7 cellular contexts compared by ENCODE assay signal in genomic region chr10:80356563-80356999, GRCh38. TPM values are rescaled to one million over a fixed set of nuclear protein-coding genes. Genes with fewer than 3 reads are reported as not detected.
DNase-seq lines count a peak whose midpoint lies in the region; ATAC-seq and TF ChIP-seq lines count a peak whose summit lies in the region.

TSS of gene DYDC1 (minus strand) at chr10:80356755. CDS start at chr10:80352601, 4,154 bp downstream.
TSS of gene DYDC2 (plus strand) at chr10:80356781. CDS start at chr10:80362444, 5,663 bp downstream.

- H3K79me2 ChIP-seq in OCI-LY7 (ENCODE audit: insufficient read depth, low read depth, low read length), result no peaks in the 10 kb centered on the region

- H3K4me3 ChIP-seq in HUES6 (ENCODE audit: low read depth, low read length) (peak within 1 kb of the TSS; percentile 58), WERI-Rb-1 (ENCODE audit: low read depth, low read length) (peak within 1 kb of the TSS; percentile 56), ectodermal cell (ENCODE audit: insufficient read depth, low read depth, low read length) (peak within 1 kb of the TSS; percentile 50), mucosa of descending colon (no peak within 1 kb of the TSS), OCI-LY7 (ENCODE audit: low read depth, low read length, poor library complexity, severe bottlenecking) (no peak within 1 kb of the TSS)

- TF ChIP-seq CTCF in WERI-Rb-1 (IDR thresholded peaks at IDR 0.05; ENCODE audit: low read depth, low read length) (no peak), mucosa of descending colon (IDR thresholded peaks at IDR 0.05) (no peak), OCI-LY7 (conservative IDR thresholded peaks at IDR 0.05; ENCODE audit: low read length) (no peak)

- H2AFZ ChIP-seq in OCI-LY7 (ENCODE audit: low read length), result no peak within 1 kb of the TSS

- DNase-seq in WERI-Rb-1, result peak; percentile 82
- DNase-seq in mucosa of descending colon, result peak; percentile 31 to 62 (median 59)
- peak; percentile 52 to 60 for DNase-seq in stimulated activated naive CD8-positive, alpha-beta T cell treated with anti-CD3 and anti-CD28 coated beads, Interleukin-15, amount 100 ng/mL, for 72 hours
- no peak for DNase-seq in OCI-LY7 (ENCODE audit: low spot score)

- peak within 1 kb of the TSS in 1 of 2 donors; percentile 19 for H3K27ac Mint-ChIP-seq in stimulated activated naive CD8-positive, alpha-beta T cell treated with anti-CD3 and anti-CD28 coated beads, Interleukin-15, amount 100 ng/mL, for 72 hours

- POLR2A ChIA-PET in OCI-LY7 (lab: Charles Lee), result no interaction called here

- BruUV-seq in OCI-LY7 (replicated peaks; lab: Mats Ljungman, UMichigan), result no TSS peak

- ATAC-seq in GM19043 (IDR thresholded peaks at IDR 0.05; ENCODE audit: low read depth, unreplicated experiment), result peak; percentile 58
- ATAC-seq in mucosa of descending colon, result peak; percentile 79
- ATAC-seq in stimulated activated naive CD8-positive, alpha-beta T cell treated with anti-CD3 and anti-CD28 coated beads, Interleukin-15, amount 100 ng/mL, for 72 hours, result peak; percentile 90

- H3K36me3 ChIP-seq in HUES6 (ENCODE audit: control insufficient read depth, insufficient read depth, low read length) (no peaks in the 10 kb centered on the region), WERI-Rb-1 (no peaks in the 10 kb centered on the region), ectodermal cell (ENCODE audit: control insufficient read depth, insufficient read depth, low read length) (no peaks in the 10 kb centered on the region), mucosa of descending colon (ENCODE audit: low read depth) (no peaks in the 10 kb centered on the region), OCI-LY7 (ENCODE audit: insufficient read depth, low read length) (no peaks in the 10 kb centered on the region)

- 1 to 2% methylated on average over 45 of the region's 45 CpGs for WGBS in ectodermal cell, 2 experiments

- H3K27ac ChIP-seq in HUES6 (ENCODE audit: low read depth, low read length) (no peak within 1 kb of the TSS), WERI-Rb-1 (peak within 1 kb of the TSS; percentile 33; the same call in 1 of the 2 replicates), ectodermal cell (ENCODE audit: insufficient read depth, low read depth, low read length, poor library complexity, severe bottlenecking) (no peak within 1 kb of the TSS), OCI-LY7 (ENCODE audit: low read depth, low read length, poor library complexity, severe bottlenecking) (no peak within 1 kb of the TSS)

- peaks cover 48% of the 10 kb centered on the region for H3K27me3 Mint-ChIP-seq in stimulated activated naive CD8-positive, alpha-beta T cell treated with anti-CD3 and anti-CD28 coated beads, Interleukin-15, amount 100 ng/mL, for 72 hours

- intact Hi-C loops in mucosa of descending colon (cut with DNase I, micrococcal nuclease), result no loop called here
- intact Hi-C loops in OCI-LY7 (cut with micrococcal nuclease; ENCODE audit: unreplicated experiment), result no loop called here

- no peaks in the 10 kb centered on the region for H4K20me1 ChIP-seq in OCI-LY7 (ENCODE audit: insufficient read depth, low read length)

- H3K4me1 Mint-ChIP-seq in stimulated activated naive CD8-positive, alpha-beta T cell treated with anti-CD3 and anti-CD28 coated beads, Interleukin-15, amount 100 ng/mL, for 72 hours, result peaks cover 17% of the 10 kb centered on the region

- H3K4me1 ChIP-seq in HUES6 (ENCODE audit: control insufficient read depth, insufficient read depth, low read length) (no peaks in the 10 kb centered on the region), ectodermal cell (ENCODE audit: control insufficient read depth, insufficient read depth, low read length) (peaks cover 4% of the 10 kb centered on the region), mucosa of descending colon (ENCODE audit: low read depth) (peaks cover 6% of the 10 kb centered on the region), OCI-LY7 (ENCODE audit: insufficient read depth, low read length, poor library complexity, severe bottlenecking) (no peaks in the 10 kb centered on the region)

- no peaks in the 10 kb centered on the region for H3K9me2 ChIP-seq in OCI-LY7 (ENCODE audit: insufficient read depth, low read length)

- H3K27me3 ChIP-seq in HUES6 (ENCODE audit: control insufficient read depth, insufficient read depth, low read length) (peaks cover 24% of the 10 kb centered on the region), WERI-Rb-1 (ENCODE audit: insufficient read depth, low read depth, severe bottlenecking) (no peaks in the 10 kb centered on the region), ectodermal cell (ENCODE audit: control insufficient read depth, insufficient read depth, low read length, poor library complexity, severe bottlenecking) (peaks cover 28% of the 10 kb centered on the region)

- H3K4me3 Mint-ChIP-seq in stimulated activated naive CD8-positive, alpha-beta T cell treated with anti-CD3 and anti-CD28 coated beads, Interleukin-15, amount 100 ng/mL, for 72 hours, result peak within 1 kb of the TSS; percentile 71 to 87

- H3K4me2 ChIP-seq in OCI-LY7 (ENCODE audit: low read length), result no peak within 1 kb of the TSS

- H3K9me3 Mint-ChIP-seq in stimulated activated naive CD8-positive, alpha-beta T cell treated with anti-CD3 and anti-CD28 coated beads, Interleukin-15, amount 100 ng/mL, for 72 hours, result no peaks in the 10 kb centered on the region

- peak within 1 kb of the TSS; percentile 42 for H3K9ac ChIP-seq in HUES6 (ENCODE audit: low read length)

- CTCF ChIA-PET in OCI-LY7 (lab: Charles Lee; ENCODE audit: unreplicated experiment), result no interaction called here

- H3K9me3 ChIP-seq in HUES6 (ENCODE audit: control insufficient read depth, insufficient read depth, low read depth, low read length) (no peaks in the 10 kb centered on the region), WERI-Rb-1 (ENCODE audit: severe bottlenecking) (no peaks in the 10 kb centered on the region), ectodermal cell (ENCODE audit: control insufficient read depth, low read length) (no peaks in the 10 kb centered on the region), mucosa of descending colon (no peaks in the 10 kb centered on the region), OCI-LY7 (ENCODE audit: low read length) (no peaks in the 10 kb centered on the region)

RNA-seq across cellular contexts. Expression of gene DYDC1, which starts in this region (rescaled TPM):
- not detected for polyA plus RNA-seq in ectodermal cell (2013, experiment 1 of 4)
- polyA plus RNA-seq in ectodermal cell (2013, experiment 2 of 4), result not detected
- not detected for polyA plus RNA-seq in ectodermal cell (2013, experiment 3 of 4)
- not detected for polyA plus RNA-seq in ectodermal cell (2013, experiment 4 of 4)
- total RNA-seq in mucosa of descending colon (not detected), OCI-LY7 (2022) (not detected in 2 replicates)
- total RNA-seq in OCI-LY7 (2014; rRNA removed; shearing (Covaris generic)), result not detected in 2 replicates

RNA-seq across cellular contexts. Expression of gene DYDC2, which starts in this region (rescaled TPM):
- polyA plus RNA-seq in ectodermal cell (2013, experiment 1 of 4), result 5.5 TPM
- 7.5 TPM for polyA plus RNA-seq in ectodermal cell (2013, experiment 2 of 4)
- polyA plus RNA-seq in ectodermal cell (2013, experiment 3 of 4), result 3.8 TPM
- 5.7 TPM for polyA plus RNA-seq in ectodermal cell (2013, experiment 4 of 4)
- total RNA-seq in mucosa of descending colon (not detected), OCI-LY7 (2022) (not detected in 2 replicates)
- not detected in 2 replicates for total RNA-seq in OCI-LY7 (2014; rRNA removed; shearing (Covaris generic))

Comparison
In these comparisons a context has a peak if more than half of its experiments do, and no peak if none do; other contexts are left out.
1. Peak in DNase-seq and ATAC-seq in mucosa of descending colon; RNA of the genes that start here not detected or under 1 TPM.
2. H3K4me3 ChIP-seq: peak in HUES6 (single experiment), WERI-Rb-1 (single experiment) and ectodermal cell (single experiment); none in mucosa of descending colon (single experiment) and OCI-LY7 (single experiment).
3. Peak in every context shown above with its lines, with median percentiles within 50 percentile points of each other: ATAC-seq.